Comparison of ENCODE assay signal across 9 cellular contexts in genomic region chr9:122941560-122942234, GRCh38. TPM values are rescaled to one million over a fixed set of nuclear protein-coding genes. Genes with fewer than 3 reads are reported as not detected.
DNase-seq lines count a peak whose midpoint lies in the region; FAIRE-seq and TF ChIP-seq lines count a peak whose summit lies in the region.
"Had no signal": no experiment of that assay in that cellular context is flagged by ENCODE, and none has a peak within 500 bp of the region (broad histone marks: within the 10 kb centered on the region; RNA-seq: fewer than 3 reads in every experiment).

No MANE protein-coding gene starts in this region.

- peaks cover 13% of the 10 kb centered on the region; the same call in 1 of the 2 replicates for H3K36me3 ChIP-seq in PC-9 (ENCODE audit: low read depth)
- H3K36me3 ChIP-seq in duodenal mucosa (ENCODE audit: control insufficient read depth in 1 of 2, insufficient read depth in 2 of 2, low read length in 2 of 2), result peaks cover 0 to 8% of the 10 kb centered on the region in 2 donors
- H3K36me3 ChIP-seq in mesendoderm (ENCODE audit: control insufficient read depth, insufficient read depth, low read length), result no peaks in the 10 kb centered on the region

- POLR2A ChIA-PET in PC-9 (lab: Charles Lee; ENCODE audit: unreplicated experiment), result no interaction called here

- H3K4me3 ChIP-seq in PC-9, result peak overlapping the region; percentile 89
- peak overlapping the region; percentile 90 to 91 for H3K4me3 ChIP-seq in duodenal mucosa (ENCODE audit: low read depth in 1 of 2, low read length in 2 of 2)
- H3K4me3 ChIP-seq in mesendoderm (ENCODE audit: low read length), result peak overlapping the region; percentile 69

- no peak overlapping the region for H2AFZ ChIP-seq in PC-9

- peaks cover 37% of the 10 kb centered on the region for H3K4me1 Mint-ChIP-seq in activated naive CD4-positive, alpha-beta T cell treated with anti-CD3 and anti-CD28 coated beads, Interleukin-2, amount 50 U/mL, for 24 hours

- H2BK120ac ChIP-seq in mesendoderm (ENCODE audit: low read depth, low read length), result no peak overlapping the region

- TSS peak; percentile 56 for BruUV-seq in PC-9 (replicated peaks; lab: Mats Ljungman, UMichigan)

- H3K36me3 Mint-ChIP-seq in activated naive CD4-positive, alpha-beta T cell treated with anti-CD3 and anti-CD28 coated beads, Interleukin-2, amount 50 U/mL, for 24 hours, result peaks cover 5% of the 10 kb centered on the region

- FAIRE-seq in urothelium cell line (lab: Jason Lieb, UNC), result no peak
- FAIRE-seq: islet of Langerhans had no signal

- H3F3A ChIP-seq in PC-9 (ENCODE audit: insufficient read depth, low read depth), result peaks cover 19% of the 10 kb centered on the region; the same call in 1 of the 2 replicates

- H3K4me2 ChIP-seq in PC-9, result peak overlapping the region; percentile 85
- peak overlapping the region; percentile 82 for H3K4me2 ChIP-seq in mesendoderm (ENCODE audit: low read length)

- peak overlapping the region; percentile 49 to 87 for H3K9ac ChIP-seq in duodenal mucosa (ENCODE audit: low read depth in 1 of 2, low read length in 2 of 2)
- peak overlapping the region; percentile 87 for H3K9ac ChIP-seq in mesendoderm (ENCODE audit: low read length)

- H3K4me1 ChIP-seq in PC-9 (replicated peaks; ENCODE audit: insufficient read depth), result peaks cover 34% of the 10 kb centered on the region
- H3K4me1 ChIP-seq in duodenal mucosa (ENCODE audit: control insufficient read depth in 1 of 2, insufficient read depth in 2 of 2, low read length in 2 of 2), result peaks cover 17 to 26% of the 10 kb centered on the region in 2 donors
- no peaks in the 10 kb centered on the region for H3K4me1 ChIP-seq in mesendoderm (ENCODE audit: control insufficient read depth, low read depth, low read length)

- H3K9me3 Mint-ChIP-seq in activated naive CD4-positive, alpha-beta T cell treated with anti-CD3 and anti-CD28 coated beads, Interleukin-2, amount 50 U/mL, for 24 hours, result no peaks in the 10 kb centered on the region

- no peak overlapping the region for H3K4ac ChIP-seq in mesendoderm (ENCODE audit: low read depth, low read length)

- intact Hi-C loops in PC-9 (cut with micrococcal nuclease; ENCODE audit: unreplicated experiment), result loop anchor here (1.0 to 2.0 kb wide), 2 partner anchors 10 to 13 kb away; partner anchors contain the start of gene ZBTB26

- H3K9me3 ChIP-seq in PC-9 (ENCODE audit: insufficient read depth, low read depth) (no peaks in the 10 kb centered on the region), duodenal mucosa (ENCODE audit: control insufficient read depth in 1 of 2, low read length in 2 of 2) (no peaks in the 10 kb centered on the region)

- no peak overlapping the region for H2BK15ac ChIP-seq in mesendoderm (replicated peaks; ENCODE audit: low read depth)

- no peaks in the 10 kb centered on the region for H3K27me3 ChIP-seq in PC-9 (ENCODE audit: insufficient read depth, low read depth)
- H3K27me3 ChIP-seq in duodenal mucosa (ENCODE audit: control insufficient read depth in 1 of 2, insufficient read depth in 2 of 2, low read length in 2 of 2), result no peaks in the 10 kb centered on the region
- H3K27me3 ChIP-seq in mesendoderm (ENCODE audit: insufficient read depth, low read length, poor library complexity), result no peaks in the 10 kb centered on the region

- CTCF ChIA-PET in PC-9 (lab: Charles Lee), result interaction anchor here (0.7 to 0.9 kb wide), 2 partner anchors 10 to 301 kb away, joined by 3 to 15 read pairs; partner anchors contain the start of gene ZBTB26

- no peak for DNase-seq in activated naive CD4-positive, alpha-beta T cell treated with Interleukin-2 at 50 U/mL for 16 hours
- no peak for DNase-seq in PC-9
- peak; percentile 67 for DNase-seq in mesendoderm
- DNase-seq in urothelium cell line (ENCODE audit: low spot score), result peak; percentile 10
- DNase-seq in cerebellar nuclear complex (lab: John Stamatoyannopoulos, UW), result no peak
- no peak for DNase-seq in OCI-M2 (lab: John Stamatoyannopoulos, UW; ENCODE audit: unreplicated experiment)

- H3K23ac ChIP-seq in mesendoderm (ENCODE audit: low read length), result no peak overlapping the region

- no peak overlapping the region for H2BK5ac ChIP-seq in mesendoderm (ENCODE audit: low read length)

- peak overlapping the region; percentile 95 for H3K4me3 Mint-ChIP-seq in activated naive CD4-positive, alpha-beta T cell treated with anti-CD3 and anti-CD28 coated beads, Interleukin-2, amount 50 U/mL, for 24 hours

- H4K20me1 ChIP-seq in PC-9 (ENCODE audit: insufficient read depth), result peaks cover 41% of the 10 kb centered on the region

- no peaks in the 10 kb centered on the region for H3K9me2 ChIP-seq in PC-9 (ENCODE audit: insufficient read depth)

- H3K27ac Mint-ChIP-seq in activated naive CD4-positive, alpha-beta T cell treated with anti-CD3 and anti-CD28 coated beads, Interleukin-2, amount 50 U/mL, for 24 hours, result peak overlapping the region; percentile 90

- no peak for TF ChIP-seq CTCF in PC-9 (conservative IDR thresholded peaks at IDR 0.05)

- peak overlapping the region; percentile 89 for H3K56ac ChIP-seq in mesendoderm (ENCODE audit: low read length)

- no peak overlapping the region for H4K5ac ChIP-seq in mesendoderm (ENCODE audit: low read length)

- H3K27ac ChIP-seq in PC-9 (peak overlapping the region; percentile 81), duodenal mucosa (ENCODE audit: low read depth, low read length) (peak overlapping the region; percentile 87), mesendoderm (ENCODE audit: low read depth, low read length) (peak overlapping the region; percentile 86)

- no peaks in the 10 kb centered on the region for H3K79me1 ChIP-seq in mesendoderm (ENCODE audit: low read length)

- H4K8ac ChIP-seq in mesendoderm (ENCODE audit: low read depth, low read length), result no peak overlapping the region

- H3K27me3 Mint-ChIP-seq in activated naive CD4-positive, alpha-beta T cell treated with anti-CD3 and anti-CD28 coated beads, Interleukin-2, amount 50 U/mL, for 24 hours, result no peaks in the 10 kb centered on the region

- peaks cover 55% of the 10 kb centered on the region for H3K79me2 ChIP-seq in PC-9 (ENCODE audit: low read depth)
- peaks cover 36% of the 10 kb centered on the region for H3K79me2 ChIP-seq in mesendoderm (ENCODE audit: control insufficient read depth, insufficient read depth, low read length)

- H3K18ac ChIP-seq in mesendoderm (ENCODE audit: low read length), result peak overlapping the region; percentile 62

- no peak overlapping the region for H2AK5ac ChIP-seq in mesendoderm (ENCODE audit: low read length)

- WGBS in mesendoderm (ENCODE audit: extremely low coverage, insufficient coverage, low lambda C conversion rate), result no CpG with 5 or more reads among the region's 18 CpGs

RNA-seq across cellular contexts. Expression of gene RABGAP1, which starts 0.9 kb away (rescaled TPM):
- 95.8 and 103 TPM in 2 replicates for total RNA-seq in PC-9 (2021)
- 9.3 TPM for polyA plus RNA-seq in mesendoderm (2013, experiment 1 of 2)
- 9.0 TPM for polyA plus RNA-seq in mesendoderm (2013, experiment 2 of 2)

RNA-seq across cellular contexts. Expression of gene ZBTB26, which starts 10.4 kb away (rescaled TPM):
- total RNA-seq in PC-9 (2021), result 10.2 and 12.2 TPM in 2 replicates
- polyA plus RNA-seq in mesendoderm (2013, experiment 1 of 2), result 3.9 TPM
- polyA plus RNA-seq in mesendoderm (2013, experiment 2 of 2), result 3.5 TPM

RNA-seq across cellular contexts. Expression of gene ZBTB6, which starts 28.6 kb away (rescaled TPM):
- total RNA-seq in PC-9 (2021), result 7.7 and 8.7 TPM in 2 replicates
- 5.1 TPM for polyA plus RNA-seq in mesendoderm (2013, experiment 1 of 2)
- 5.1 TPM for polyA plus RNA-seq in mesendoderm (2013, experiment 2 of 2)

RNA-seq across cellular contexts. Expression of gene RC3H2, which starts 36.5 kb away (rescaled TPM):
- total RNA-seq in PC-9 (2021), result 58.8 and 59.3 TPM in 2 replicates
- polyA plus RNA-seq in mesendoderm (2013, experiment 1 of 2), result 28.3 TPM
- 29.4 TPM for polyA plus RNA-seq in mesendoderm (2013, experiment 2 of 2)

Comparison
In these comparisons a context has a peak if more than half of its experiments do, and no peak if none do; other contexts are left out.
1. DNase-seq: peak in mesendoderm (single experiment) and urothelium cell line (single experiment); none in activated naive CD4-positive, alpha-beta T cell treated with Interleukin-2 at 50 U/mL for 16 hours (single experiment), PC-9 (0 of 2), cerebellar nuclear complex (0 of 2) and OCI-M2 (single experiment).
2. Peak in every context shown above with its lines, with median percentiles within 50 percentile points of each other: H3K27ac ChIP-seq and H3K4me3 ChIP-seq.